26 cellular contexts compared by ENCODE assay signal in the genomic region with DNA sequence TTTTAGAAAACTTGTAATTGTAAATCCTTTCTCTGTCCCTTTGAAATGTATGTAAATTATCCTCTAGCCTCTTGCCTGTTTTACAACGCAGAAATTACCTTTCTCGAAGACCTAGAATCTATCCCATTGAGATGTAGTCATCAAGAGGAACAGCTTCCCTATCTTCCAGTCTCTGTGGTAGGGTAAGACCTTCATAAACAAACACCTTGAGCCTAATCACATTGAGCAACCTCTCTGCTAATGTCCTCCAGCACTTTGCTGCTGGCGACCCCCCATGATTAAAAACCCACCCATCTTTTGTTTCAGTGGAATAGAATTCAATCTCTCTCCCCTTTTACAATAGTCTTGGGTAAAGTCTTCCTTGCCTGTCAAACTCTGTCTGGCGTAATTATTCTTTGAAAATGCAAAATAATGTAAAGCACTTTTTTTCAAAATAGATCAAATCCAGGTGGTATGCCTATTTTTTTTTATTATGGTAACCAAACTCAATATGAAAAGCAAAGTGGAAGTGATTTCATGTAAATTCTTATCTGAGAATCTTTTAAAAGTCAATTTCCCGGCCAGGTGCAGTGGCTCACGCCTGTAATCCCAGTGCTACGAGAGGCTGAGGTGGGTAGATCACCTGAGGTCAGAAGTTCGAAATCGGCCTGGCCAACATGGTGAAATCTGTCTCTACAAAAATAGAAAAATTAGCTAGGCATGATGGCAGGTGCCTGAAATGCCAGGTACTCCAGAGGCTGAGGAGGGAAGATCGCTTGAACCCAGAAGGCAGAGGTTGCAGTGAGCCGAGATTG.
"Had no signal": no experiment of that assay in that cellular context is flagged by ENCODE, and none has a peak within 500 bp of the region (broad histone marks: within the 10 kb centered on the region; RNA-seq: fewer than 3 reads in every experiment).

No MANE protein-coding gene starts in this region.

- H3K27me3 ChIP-seq: brain microvascular endothelial cell, esophagus squamous epithelium, gastroesophageal sphincter, heart right ventricle had no signal

- DNase-seq: activated B cell treated with CpG ODN at 0.5 μM for 24 hours; activated CD4-positive, alpha-beta T cell treated with anti-CD3 and anti-CD28 coated beads for 48 hours; activated CD4-positive, alpha-beta T cell treated with anti-CD3 and anti-CD28 coated beads, Interleukin-2, amount 50 U/mL, for 1 hour; activated CD4-positive, alpha-beta T cell treated with anti-CD3 and anti-CD28 coated beads, Interleukin-2, amount 50 U/mL, for 48 hours; activated CD8-positive, alpha-beta memory T cell treated with anti-CD3 and anti-CD28 coated beads for 24 hours; activated CD8-positive, alpha-beta T cell treated with anti-CD3 and anti-CD28 coated beads for 36 hours; activated effector memory CD4-positive, alpha-beta T cell treated with Interleukin-2 at 50 U/mL for 16 hours; activated gamma-delta T cell treated with Interleukin-2 at 50 U/mL for 16 hours; activated naive CD4-positive, alpha-beta T cell treated with anti-CD3 and anti-CD28 coated beads, Interleukin-2, amount 50 U/mL, for 16 hours; activated naive CD4-positive, alpha-beta T cell treated with Interleukin-2 at 50 U/mL for 16 hours; activated T-cell treated with anti-CD3 and anti-CD28 coated beads, Interleukin-2, amount 50 U/mL, for 4 hours; amniotic stem cell; anterior cingulate cortex; brain microvascular endothelial cell; effector CD4-positive, alpha-beta T cell; effector memory CD8-positive, alpha-beta T cell; esophagus squamous epithelium; foreskin melanocyte; heart right ventricle; T-helper 2 cell had no signal

- H3K27ac ChIP-seq: brain microvascular endothelial cell, coronary artery, epithelial cell of prostate, esophagus squamous epithelium, gastroesophageal sphincter, heart right ventricle, VCaP had no signal

- H3K4me3 ChIP-seq: coronary artery, esophagus squamous epithelium, gastroesophageal sphincter, heart right ventricle had no signal

- H3K4me1 ChIP-seq: esophagus squamous epithelium, gastroesophageal sphincter, heart right ventricle had no signal

- H3K36me3 ChIP-seq: brain microvascular endothelial cell, esophagus squamous epithelium, gastroesophageal sphincter, heart right ventricle had no signal

- H3K9me3 ChIP-seq: esophagus squamous epithelium, gastroesophageal sphincter, heart right ventricle had no signal

- FAIRE-seq: astrocyte, bronchial epithelial cell had no signal
